18 cellular contexts compared by ENCODE assay signal in the genomic region with DNA sequence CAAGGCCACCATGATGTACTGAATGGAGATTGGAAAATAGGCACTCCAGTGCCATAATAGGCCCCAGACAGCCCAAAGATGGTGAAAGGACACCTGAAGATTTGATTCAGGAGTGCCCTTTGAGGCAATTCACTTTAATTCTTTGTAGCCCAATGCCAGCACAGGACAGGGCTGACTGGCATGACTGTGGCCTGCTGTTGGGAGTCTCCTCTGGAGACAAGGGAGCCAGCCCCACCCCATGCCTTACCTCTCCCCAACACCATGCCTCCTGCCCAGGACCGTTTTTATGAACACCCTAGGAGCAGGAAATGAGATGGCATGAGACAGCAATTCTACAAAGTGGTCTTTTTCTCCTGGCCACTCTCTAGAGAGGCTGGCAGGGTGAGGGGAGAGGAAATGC.
"Had no signal": no experiment of that assay in that cellular context is flagged by ENCODE, and none has a peak within 500 bp of the region (broad histone marks: within the 10 kb centered on the region; RNA-seq: fewer than 3 reads in every experiment).

No MANE protein-coding gene starts in this region.

- H3K4me3 ChIP-seq: lower lobe of right lung, mucosa of descending colon, sigmoid colon, smooth muscle cell, upper lobe of right lung had no signal

- H3K4me2 ChIP-seq: smooth muscle cell had no signal

- H3K9me3 ChIP-seq: lower lobe of right lung, mucosa of descending colon, sigmoid colon, upper lobe of right lung had no signal

- H3K27me3 ChIP-seq: sigmoid colon, upper lobe of right lung had no signal

- H3K27ac ChIP-seq: lower lobe of right lung, sigmoid colon, upper lobe of right lung had no signal

- FAIRE-seq: endometrium had no signal

- H3K36me3 ChIP-seq: lower lobe of right lung, sigmoid colon, upper lobe of right lung had no signal

- H3K4me1 ChIP-seq: lower lobe of right lung, sigmoid colon, upper lobe of right lung had no signal

- DNase-seq: activated CD4-positive, alpha-beta memory T cell treated with anti-CD3 and anti-CD28 coated beads for 36 hours; activated CD4-positive, alpha-beta T cell treated with anti-CD3 and anti-CD28 coated beads for 48 hours; activated effector memory CD4-positive, alpha-beta T cell treated with anti-CD3 and anti-CD28 coated beads, Interleukin-2, amount 50 U/mL, for 16 hours; activated naive CD4-positive, alpha-beta T cell treated with anti-CD3 and anti-CD28 coated beads, Interleukin-2, amount 10 ng/mL, durations not matched to agents 7 days and 5 days; activated T-cell treated with anti-CD3 and anti-CD28 coated beads for 4 hours; cerebellar nuclear complex; effector CD4-positive, alpha-beta T cell; lower lobe of right lung; mucosa of descending colon; nephron progenitor cell; nucleus accumbens; sigmoid colon; stimulated activated CD4-positive, alpha-beta T cell treated with anti-CD3 and anti-CD28 coated beads, Interleukin-2, amount 100 ng/mL, for 48 hours; stimulated activated naive CD4-positive, alpha-beta T cell; T-helper 9 cell; upper lobe of right lung had no signal
